8 cellular contexts compared by ENCODE assay signal in genomic region chr20:31603822-31604566, GRCh38. TPM values are rescaled to one million over a fixed set of nuclear protein-coding genes. Genes with fewer than 3 reads are reported as not detected.
DNase-seq lines count a peak whose midpoint lies in the region; ATAC-seq and TF ChIP-seq lines count a peak whose summit lies in the region.

No MANE protein-coding gene starts in this region.

- peak; percentile 51 for ATAC-seq in GM19372 (IDR thresholded peaks at IDR 0.05; ENCODE audit: low read depth, unreplicated experiment)

- H3K27me3 ChIP-seq in mononuclear cell (ENCODE audit: insufficient read depth, low read length): peaks cover 36% of the 10 kb centered on the region

- H3K4me3 ChIP-seq in epithelial cell of proximal tubule (ENCODE audit: low read depth, low read length): peak overlapping the region; percentile 95
- H3K4me3 ChIP-seq in mononuclear cell (ENCODE audit: low read length): peak overlapping the region; percentile 46

- no peak for TF ChIP-seq CTCF in epithelial cell of proximal tubule (conservative IDR thresholded peaks at IDR 0.05; ENCODE audit: low read depth, low read length)

- H3K9me3 ChIP-seq in mononuclear cell (ENCODE audit: low read depth, low read length): no peaks in the 10 kb centered on the region

- H3K4me1 ChIP-seq in mononuclear cell (ENCODE audit: insufficient read depth, low read length): peaks cover 44% of the 10 kb centered on the region

- in situ Hi-C loops in KBM-7 (cut with MboI; ENCODE audit: low pct_unique_long_range_greater_than_20kb, low sequenced_read_pairs): no loop called here

- DNase-seq in AG20443 (ENCODE audit: low spot score) (peak; percentile 89), KBM-7 (peak; percentile 93), OCI-M2 (lab: John Stamatoyannopoulos, UW; ENCODE audit: unreplicated experiment) (peak; percentile 35), activated T-cell treated with anti-CD3 and anti-CD28 coated beads for 48 hours (ENCODE audit: low read depth) (peak; percentile 73), epithelial cell of proximal tubule (ENCODE audit: low read depth) (no peak)
- DNase-seq in stimulated activated CD8-positive, alpha-beta memory T cell treated with anti-CD3 and anti-CD28 coated beads, Interleukin-15, amount 100 ng/mL, for 4 hours (ENCODE audit: low read depth in 2 of 2): peak; percentile 32 to 45

RNA-seq across cellular contexts. Expression of gene ID1, which starts 1.1 kb away (rescaled TPM):
- total RNA-seq in epithelial cell of proximal tubule (237 and 302 TPM in 2 replicates), mononuclear cell (17.1 TPM)

RNA-seq across cellular contexts. Expression of gene COX4I2, which starts 33.7 kb away (rescaled TPM):
- not detected in 2 replicates for total RNA-seq in epithelial cell of proximal tubule
- total RNA-seq in mononuclear cell: not detected

Comparison
In these comparisons a context has a peak if more than half of its experiments do, and no peak if none do; other contexts are left out.
1. RNA of gene ID1, which starts 1.1 kb away (total RNA-seq): 237 to 302 TPM in epithelial cell of proximal tubule; 17.1 TPM in mononuclear cell (single experiment); every median in the first group is over 10 times any median in the second.